In the genomic region with DNA sequence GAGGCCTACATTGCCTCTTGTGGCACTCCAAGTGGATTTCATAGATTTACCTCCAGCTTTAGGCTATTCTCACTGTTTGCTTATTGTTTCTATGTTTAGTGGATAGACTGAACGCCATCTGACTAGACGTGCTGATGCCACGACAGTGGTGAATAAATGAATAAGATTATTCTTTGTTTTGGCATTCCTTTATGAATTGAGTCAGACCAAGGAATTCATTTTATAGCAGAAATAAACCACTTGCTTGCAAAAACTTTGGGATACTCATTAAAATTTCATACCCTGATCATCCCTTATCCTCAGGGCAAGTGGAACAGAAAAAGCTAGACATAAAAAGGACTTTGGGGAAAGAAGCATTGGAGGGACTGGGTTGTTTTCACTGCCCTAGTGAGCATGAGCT, we compare ENCODE assay signal across 32 cellular contexts.
DNase-seq lines count a peak whose midpoint lies in the region; ATAC-seq and TF ChIP-seq lines count a peak whose summit lies in the region.
"Had no signal": no experiment of that assay in that cellular context is flagged by ENCODE, and none has a peak within 500 bp of the region (broad histone marks: within the 10 kb centered on the region; RNA-seq: fewer than 3 reads in every experiment).

No MANE protein-coding gene starts in this region.

- CTCF ChIA-PET in CD4-positive, alpha-beta T cell (lab: Charles Lee): no interaction called here

- no peaks in the 10 kb centered on the region for H3K27me3 Mint-ChIP-seq in osteocyte (ENCODE audit: unreplicated experiment)
- H3K27me3 Mint-ChIP-seq in CD4-positive, alpha-beta T cell: peaks cover 13% of the 10 kb centered on the region
- H3K27me3 Mint-ChIP-seq: activated CD4-positive, alpha-beta memory T cell treated with anti-CD3 and anti-CD28 coated beads for 36 hours; progenitor cell of endocrine pancreas; T-helper 17 cell had no signal

- ATAC-seq in CD4-positive, alpha-beta T cell (ENCODE audit: poor library complexity): no peak
- ATAC-seq: activated T-cell treated with anti-CD3 and anti-CD28 coated beads, Interleukin-2, amount 50 U/mL, for 72 hours; body of pancreas; effector memory CD8-positive, alpha-beta T cell; heart left ventricle; SK-N-SH treated with all-trans-retinoic acid at 6 μM for 48 hours; T-helper 17 cell had no signal

- H3K4me3 Mint-ChIP-seq in osteocyte (ENCODE audit: unreplicated experiment): no peak overlapping the region
- no peak overlapping the region for H3K4me3 Mint-ChIP-seq in CD4-positive, alpha-beta T cell
- H3K4me3 Mint-ChIP-seq: activated CD4-positive, alpha-beta memory T cell treated with anti-CD3 and anti-CD28 coated beads for 36 hours; activated T-cell treated with anti-CD3 and anti-CD28 coated beads, Interleukin-2, amount 50 U/mL, for 72 hours; CD4-positive, CD25-positive, alpha-beta regulatory T cell; central memory CD8-positive, alpha-beta T cell; effector memory CD8-positive, alpha-beta T cell; T-helper 17 cell had no signal

- no peaks in the 10 kb centered on the region for H3K9me3 ChIP-seq in SK-N-MC (ENCODE audit: low read depth, low read length)
- H3K9me3 ChIP-seq in thyroid gland: no peaks in the 10 kb centered on the region
- H3K9me3 ChIP-seq in CD4-positive, alpha-beta T cell (ENCODE audit: control insufficient read depth, low read length): no peaks in the 10 kb centered on the region
- H3K9me3 ChIP-seq: body of pancreas, heart left ventricle, left ventricle myocardium inferior, right lobe of liver, transverse colon had no signal

- H3K9ac ChIP-seq in SK-N-MC (ENCODE audit: insufficient read length): no peak overlapping the region

- no peaks in the 10 kb centered on the region for H3K36me3 Mint-ChIP-seq in osteocyte (ENCODE audit: unreplicated experiment)
- H3K36me3 Mint-ChIP-seq in CD4-positive, alpha-beta T cell (ENCODE audit: low read depth): no peaks in the 10 kb centered on the region
- H3K36me3 Mint-ChIP-seq: activated CD4-positive, alpha-beta memory T cell treated with anti-CD3 and anti-CD28 coated beads for 36 hours had no signal

- POLR2A ChIA-PET in CD4-positive, alpha-beta T cell (lab: Charles Lee): no interaction called here

- H3K27ac ChIP-seq in SK-N-MC (peak overlapping the region; percentile 14), thyroid gland (no peak overlapping the region)
- H3K27ac ChIP-seq in CD4-positive, alpha-beta T cell (ENCODE audit: low read depth, low read length): no peak overlapping the region
- H3K27ac ChIP-seq: body of pancreas, heart left ventricle, left ventricle myocardium inferior, right lobe of liver, RWPE1, transverse colon had no signal

- no peaks in the 10 kb centered on the region for H3K27me3 ChIP-seq in thyroid gland
- H3K27me3 ChIP-seq in CD4-positive, alpha-beta T cell (ENCODE audit: control insufficient read depth, insufficient read depth, low read length): no peaks in the 10 kb centered on the region
- H3K27me3 ChIP-seq: body of pancreas, heart left ventricle, right lobe of liver, transverse colon had no signal

- H3K27ac Mint-ChIP-seq in osteocyte (ENCODE audit: unreplicated experiment): peak overlapping the region; percentile 9
- H3K27ac Mint-ChIP-seq in CD4-positive, alpha-beta T cell: no peak overlapping the region
- H3K27ac Mint-ChIP-seq: activated CD4-positive, alpha-beta memory T cell treated with anti-CD3 and anti-CD28 coated beads for 36 hours; activated T-cell treated with anti-CD3 and anti-CD28 coated beads, Interleukin-2, amount 50 U/mL, for 72 hours; CD4-positive, CD25-positive, alpha-beta regulatory T cell; effector memory CD8-positive, alpha-beta T cell; progenitor cell of endocrine pancreas; T-helper 17 cell had no signal

- H3K4me1 ChIP-seq in thyroid gland: no peaks in the 10 kb centered on the region
- H3K4me1 ChIP-seq: body of pancreas, left ventricle myocardium inferior, right lobe of liver, transverse colon had no signal

- no peaks in the 10 kb centered on the region for H3K9me3 Mint-ChIP-seq in osteocyte (ENCODE audit: unreplicated experiment)
- H3K9me3 Mint-ChIP-seq in CD4-positive, alpha-beta T cell: peaks cover under 1% of the 10 kb centered on the region
- H3K9me3 Mint-ChIP-seq: activated CD4-positive, alpha-beta memory T cell treated with anti-CD3 and anti-CD28 coated beads for 36 hours; activated T-cell treated with anti-CD3 and anti-CD28 coated beads, Interleukin-2, amount 50 U/mL, for 72 hours; central memory CD8-positive, alpha-beta T cell had no signal

- DNase-seq in COLO829 (ENCODE audit: low spot score) (peak; percentile 40), HT1080 (ENCODE audit: low read depth) (peak; percentile 6), SK-N-MC (ENCODE audit: low read depth, low spot score) (peak; percentile 73), osteocyte (ENCODE audit: extremely low spot score, unreplicated experiment) (no peak), thyroid gland (no peak), SHP77 (lab: John Stamatoyannopoulos, UW) (no peak), NCI-H345 treated with DMSO at 0.1 percent for 48 hours (lab: John Stamatoyannopoulos, UW; ENCODE audit: unreplicated experiment) (no peak)
- DNase-seq in CD4-positive, alpha-beta T cell: no peak
- DNase-seq: activated CD4-positive, alpha-beta memory T cell treated with anti-CD3 and anti-CD28 coated beads for 36 hours; activated CD4-positive, CD25-positive, alpha-beta regulatory T cell treated with anti-CD3 and anti-CD28 coated beads, Interleukin-2, amount 50 U/mL, for 72 hours; activated naive CD4-positive, alpha-beta T cell treated with Interleukin-2 at 50 U/mL for 16 hours; activated T-cell treated with anti-CD3 and anti-CD28 coated beads, Interleukin-2, amount 50 U/mL, for 72 hours; body of pancreas; CD4-positive, CD25-positive, alpha-beta regulatory T cell; effector memory CD8-positive, alpha-beta T cell; GOT3; heart left ventricle; islet precursor cell; KBM-7; left ventricle myocardium inferior; NCI-H1930; NCI-H2171 treated with DMSO at 0.1 percent for 48 hours; NCI-H510A treated with DMSO at 0.1 percent for 48 hours; right lobe of liver; stimulated activated CD4-positive, alpha-beta T cell treated with anti-CD3 and anti-CD28 coated beads, Interleukin-12 subunit alpha, Interleukin-12 subunit beta, amount 100 ng/mL, for 4 hours; stimulated activated CD4-positive, alpha-beta T cell treated with anti-CD3 and anti-CD28 coated beads, Interleukin-4, amount 100 ng/mL, for 1 hour; T-helper 17 cell; transverse colon had no signal

- H3K36me3 ChIP-seq in SK-N-MC (ENCODE audit: insufficient read depth, low read length) (no peaks in the 10 kb centered on the region), thyroid gland (no peaks in the 10 kb centered on the region)
- H3K36me3 ChIP-seq: heart left ventricle, left ventricle myocardium inferior, right lobe of liver, transverse colon had no signal

- H3K4me3 ChIP-seq in SK-N-MC (peak overlapping the region; percentile 19), thyroid gland (replicated peaks in 1 of 3) (no peak overlapping the region)
- H3K4me3 ChIP-seq: body of pancreas, heart left ventricle, left ventricle myocardium inferior, right lobe of liver, transverse colon had no signal

- TF ChIP-seq CTCF in osteocyte (IDR thresholded peaks at IDR 0.05) (no peak), thyroid gland (IDR thresholded peaks at IDR 0.05) (no peak)
- no peak for TF ChIP-seq CTCF in CD4-positive, alpha-beta T cell (IDR thresholded peaks at IDR 0.05)

- TF ChIP-seq POLR2A in thyroid gland (IDR thresholded peaks at IDR 0.05): no peak

- H3K4me1 Mint-ChIP-seq in osteocyte (ENCODE audit: unreplicated experiment): peaks cover 28% of the 10 kb centered on the region
- peaks cover 2% of the 10 kb centered on the region for H3K4me1 Mint-ChIP-seq in CD4-positive, alpha-beta T cell (ENCODE audit: low read depth)

- WGBS in thyroid gland, 2 donors: 93 to 96% methylated on average over 3 of the region's 3 CpGs

- intact Hi-C loops in thyroid gland (cut with DNase I): no loop called here
- intact Hi-C loops in CD4-positive, alpha-beta T cell (cut with DNase I, micrococcal nuclease): no loop called here

Comparison
In these comparisons a context has a peak if more than half of its experiments do, and no peak if none do; other contexts are left out.
1. DNase-seq: peak in COLO829 (single experiment), HT1080 (single experiment) and SK-N-MC (single experiment); none in osteocyte (single experiment), thyroid gland (0 of 2), SHP77 (0 of 2), CD4-positive, alpha-beta T cell (0 of 10) and NCI-H345 treated with DMSO at 0.1 percent for 48 hours (single experiment).